7 cellular contexts compared by ENCODE assay signal in genomic region chr11:134941936-134942600, GRCh38.
A peak's percentile ranks its signal among the peaks of the same experiment; 100 is the strongest.
DNase-seq lines count a peak whose midpoint lies in the region; ATAC-seq and TF ChIP-seq lines count a peak whose summit lies in the region.
"Not testable (repeated sequence)": the region's sequence is repeated elsewhere in the genome, so short reads cannot be mapped to it uniquely, and the experiment has no call there.

No MANE protein-coding gene starts in this region.

- H3K4me1 ChIP-seq in DND-41 (ENCODE audit: insufficient read depth, low read length); endodermal cell (ENCODE audit: control insufficient read depth, insufficient read depth, low read length); mesendoderm (ENCODE audit: control insufficient read depth, low read depth, low read length): not testable (repeated sequence)
- H3K4me1 ChIP-seq in left ventricle myocardium inferior (peaks cover 14% of the 10 kb centered on the region), smooth muscle cell (ENCODE audit: low read depth) (peaks cover 22% of the 10 kb centered on the region)

- not testable (repeated sequence) for H3K27me3 Mint-ChIP-seq in activated naive CD4-positive, alpha-beta T cell treated with anti-CD3 and anti-CD28 coated beads for 36 hours (ENCODE audit: low read depth); endodermal cell (ENCODE audit: insufficient read depth)

- not testable (repeated sequence) for H3K4ac ChIP-seq in mesendoderm (ENCODE audit: low read depth, low read length)

- not testable (repeated sequence) for H3K23ac ChIP-seq in mesendoderm (ENCODE audit: low read length)

- not testable (repeated sequence) for H3K9me3 ChIP-seq in DND-41 (ENCODE audit: insufficient read depth, low read length, severe bottlenecking); MG63; endodermal cell (ENCODE audit: control insufficient read depth, low read length); left ventricle myocardium inferior (replicated peaks); smooth muscle cell (replicated peaks; ENCODE audit: low read depth)

- peak overlapping the region; percentile 38 for H2AK5ac ChIP-seq in mesendoderm (ENCODE audit: low read length)

- not testable (repeated sequence) for H3K18ac ChIP-seq in mesendoderm (ENCODE audit: low read length)

- H3K9ac ChIP-seq in DND-41 (ENCODE audit: low read depth, low read length); endodermal cell (ENCODE audit: extremely low read depth, low read length, poor library complexity, severe bottlenecking); mesendoderm (ENCODE audit: low read length); smooth muscle cell (ENCODE audit: low read depth): not testable (repeated sequence)

- not testable (repeated sequence) for H3K27ac ChIP-seq in DND-41 (ENCODE audit: low read length); endodermal cell (ENCODE audit: low read depth, low read length); left ventricle myocardium inferior (replicated peaks); mesendoderm (ENCODE audit: low read depth, low read length); smooth muscle cell (ENCODE audit: low read depth)

- peak; percentile 17 for TF ChIP-seq CTCF in DND-41 (IDR thresholded peaks at IDR 0.05; ENCODE audit: borderline replicate concordance, extremely low read depth, low read length, poor library complexity, severe bottlenecking)
- TF ChIP-seq CTCF in endodermal cell (conservative IDR thresholded peaks at IDR 0.05), result peak; percentile 79
- peak; percentile 44 for TF ChIP-seq CTCF in left ventricle myocardium inferior (IDR thresholded peaks at IDR 0.05; ENCODE audit: borderline replicate concordance)
- peak; percentile 52 for TF ChIP-seq CTCF in smooth muscle cell (IDR thresholded peaks at IDR 0.05; ENCODE audit: borderline replicate concordance, insufficient read depth, poor library complexity, severe bottlenecking)

- H4K20me1 ChIP-seq in DND-41 (ENCODE audit: insufficient read depth, low read length); smooth muscle cell (ENCODE audit: low read depth): not testable (repeated sequence)

- H3K36me3 Mint-ChIP-seq in activated naive CD4-positive, alpha-beta T cell treated with anti-CD3 and anti-CD28 coated beads for 36 hours (ENCODE audit: low read depth); endodermal cell (ENCODE audit: low read depth): not testable (repeated sequence)

- H3F3A ChIP-seq in smooth muscle cell (ENCODE audit: low read depth), result not testable (repeated sequence)

- not testable (repeated sequence) for H2BK5ac ChIP-seq in mesendoderm (ENCODE audit: low read length)

- not testable (repeated sequence) for DNase-seq in DND-41; left ventricle myocardium inferior; smooth muscle cell (lab: John Stamatoyannopoulos, UW; ENCODE audit: unreplicated experiment)
- DNase-seq in MG63 (peak; percentile 55), endodermal cell (peak; percentile 91), mesendoderm (peak; percentile 66)
- DNase-seq in activated naive CD4-positive, alpha-beta T cell treated with anti-CD3 and anti-CD28 coated beads for 36 hours, result peak; percentile 7

- H2BK120ac ChIP-seq in mesendoderm (ENCODE audit: low read depth, low read length), result not testable (repeated sequence)

- not testable (repeated sequence) for H3K4me2 ChIP-seq in DND-41 (ENCODE audit: insufficient read depth, low read length); mesendoderm (ENCODE audit: low read length)
- peak overlapping the region; percentile 39 for H3K4me2 ChIP-seq in smooth muscle cell

- not testable (repeated sequence) for H2BK15ac ChIP-seq in mesendoderm (replicated peaks; ENCODE audit: low read depth)

- not testable (repeated sequence) for H3K79me1 ChIP-seq in mesendoderm (ENCODE audit: low read length)

- H3K27ac Mint-ChIP-seq in activated naive CD4-positive, alpha-beta T cell treated with anti-CD3 and anti-CD28 coated beads for 36 hours; endodermal cell: not testable (repeated sequence)

- intact Hi-C loops in activated naive CD4-positive, alpha-beta T cell treated with anti-CD3 and anti-CD28 coated beads for 36 hours (cut with micrococcal nuclease); left ventricle myocardium inferior (cut with micrococcal nuclease): not testable (repeated sequence)

- not testable (repeated sequence) for H3K36me3 ChIP-seq in DND-41 (ENCODE audit: insufficient read depth, low read length); MG63; endodermal cell (ENCODE audit: control insufficient read depth, insufficient read depth, low read length); left ventricle myocardium inferior; mesendoderm (ENCODE audit: control insufficient read depth, insufficient read depth, low read length); smooth muscle cell (ENCODE audit: low read depth)

- H4K8ac ChIP-seq in mesendoderm (ENCODE audit: low read depth, low read length), result not testable (repeated sequence)

- H4K5ac ChIP-seq in mesendoderm (ENCODE audit: low read length), result not testable (repeated sequence)

- not testable (repeated sequence) for H3K4me3 ChIP-seq in DND-41 (ENCODE audit: low read depth in 1 of 2, low read length in 2 of 2); MG63; endodermal cell (ENCODE audit: low read length); left ventricle myocardium inferior; mesendoderm (ENCODE audit: low read length); smooth muscle cell

- peak; percentile 33; the same call in 1 of the 3 replicates for ATAC-seq in DND-41 (ENCODE audit: insufficient read depth, low read depth)

- not testable (repeated sequence) for H3K4me1 Mint-ChIP-seq in activated naive CD4-positive, alpha-beta T cell treated with anti-CD3 and anti-CD28 coated beads for 36 hours (ENCODE audit: low read depth)
- peaks cover 23% of the 10 kb centered on the region for H3K4me1 Mint-ChIP-seq in endodermal cell

- WGBS in endodermal cell (ENCODE audit: insufficient coverage in 1 of 2, insufficient read length in 1 of 2), 2 experiments, result 55 to 100% methylated on average over 2 to 15 of the region's 18 CpGs
- no CpG with 5 or more reads among the region's 18 CpGs for WGBS in mesendoderm (ENCODE audit: extremely low coverage, insufficient coverage, low lambda C conversion rate)
- 31% methylated on average over 18 of the region's 18 CpGs for WGBS in smooth muscle cell (ENCODE audit: low lambda C conversion rate)

- peak overlapping the region; percentile 34 for H3K56ac ChIP-seq in mesendoderm (ENCODE audit: low read length)

- CTCF ChIA-PET in activated naive CD4-positive, alpha-beta T cell treated with anti-CD3 and anti-CD28 coated beads for 36 hours (lab: Charles Lee), result interaction anchor here (0.6 kb wide), 1 partner anchor 85 kb away, joined by 5 read pairs; no protein-coding TSS in a partner anchor

- not testable (repeated sequence) for H3K4me3 Mint-ChIP-seq in activated naive CD4-positive, alpha-beta T cell treated with anti-CD3 and anti-CD28 coated beads for 36 hours; endodermal cell

- H3K9me3 Mint-ChIP-seq in activated naive CD4-positive, alpha-beta T cell treated with anti-CD3 and anti-CD28 coated beads for 36 hours; endodermal cell: not testable (repeated sequence)

- not testable (repeated sequence) for H3K27me3 ChIP-seq in DND-41 (ENCODE audit: insufficient read depth, low read length, poor library complexity); MG63; endodermal cell (ENCODE audit: control insufficient read depth, insufficient read depth, low read length, poor library complexity, severe bottlenecking); mesendoderm (ENCODE audit: insufficient read depth, low read length, poor library complexity); smooth muscle cell (ENCODE audit: low read depth)
- H3K27me3 ChIP-seq in left ventricle myocardium inferior (ENCODE audit: low read depth), result peaks cover 31% of the 10 kb centered on the region

- H3K79me2 ChIP-seq in DND-41 (ENCODE audit: insufficient read depth, low read length); mesendoderm (ENCODE audit: control insufficient read depth, insufficient read depth, low read length); smooth muscle cell (ENCODE audit: low read depth): not testable (repeated sequence)

- not testable (repeated sequence) for H2AFZ ChIP-seq in DND-41 (ENCODE audit: low read depth, low read length); smooth muscle cell (ENCODE audit: low read depth)

Comparison
In these comparisons a context has a peak if more than half of its experiments do, and no peak if none do; other contexts are left out.
1. CTCF ChIP-seq: peak in every context shown above with its lines; median percentile 79 in endodermal cell; 52 in smooth muscle cell; 44 in left ventricle myocardium inferior; 17 in DND-41.